ENCODE assay signal across 21 cellular contexts in the genomic region with DNA sequence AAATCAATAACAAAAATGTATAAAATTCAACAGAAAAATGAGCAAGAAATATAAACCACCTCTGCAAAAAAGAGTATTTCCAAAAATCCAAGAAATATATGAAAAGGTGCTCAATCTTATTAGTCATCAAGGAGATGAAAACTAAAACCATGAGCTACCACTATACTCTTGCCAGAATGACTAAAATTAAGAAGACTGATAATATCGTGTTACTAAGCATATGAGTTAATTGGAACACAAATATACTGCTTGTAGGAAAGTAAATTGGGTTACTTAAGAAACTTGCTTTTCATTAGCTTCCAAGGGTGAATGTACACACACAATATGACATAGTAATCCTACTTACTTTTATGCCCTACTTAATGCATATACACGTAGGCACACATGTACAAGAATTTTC. TPM values are rescaled to one million over a fixed set of nuclear protein-coding genes. Genes with fewer than 3 reads are reported as not detected.
DNase-seq lines count a peak whose midpoint lies in the region; ATAC-seq and TF ChIP-seq lines count a peak whose summit lies in the region.
"Had no signal": no experiment of that assay in that cellular context is flagged by ENCODE, and none has a peak within 500 bp of the region (broad histone marks: within the 10 kb centered on the region; RNA-seq: fewer than 3 reads in every experiment).

No MANE protein-coding gene starts in this region.

- H3K9ac ChIP-seq in HCT116 (ENCODE audit: low read length), result no peak overlapping the region

- H3K27me3 ChIP-seq in HCT116 (ENCODE audit: insufficient read depth, low read length), result no peaks in the 10 kb centered on the region
- H3K27me3 ChIP-seq: MG63 had no signal

- TF ChIP-seq CTCF in HCT116 (IDR thresholded peaks at IDR 0.05 in 2 of 3, conservative IDR thresholded peaks at IDR 0.05 in 1 of 3; ENCODE audit: borderline replicate concordance in 1 of 3, insufficient read depth in 1 of 3, low read depth in 2 of 3, low read length in 2 of 3), result no peak

- H3K27ac ChIP-seq in HCT116 (ENCODE audit: low read depth, low read length), result no peak overlapping the region
- H3K27ac ChIP-seq: A549, prostate gland had no signal

- H3K27ac Mint-ChIP-seq in activated CD4-positive, alpha-beta T cell treated with anti-CD3 and anti-CD28 coated beads for 36 hours, result peak overlapping the region; percentile 90
- peak overlapping the region; percentile 94 for H3K27ac Mint-ChIP-seq in activated T-helper 17 cell treated with anti-CD3 and anti-CD28 coated beads, Interleukin-2, amount 50 U/mL, for 72 hours
- H3K27ac Mint-ChIP-seq in natural killer cell treated with Interleukin-12 subunit alpha and Interleukin-12 subunit beta and Interleukin-15 and Interleukin-18, amount 100 ng/mL, for 72 hours, result peak overlapping the region in 1 of 2 donors; percentile 86

- no peaks in the 10 kb centered on the region for H3K9me2 ChIP-seq in HCT116 (ENCODE audit: insufficient read depth)

- TF ChIP-seq POLR2A in HCT116 (IDR thresholded peaks at IDR 0.05; ENCODE audit: borderline replicate concordance, extremely low read depth, insufficient read depth, insufficient read length), result no peak

- ATAC-seq in activated CD4-positive, alpha-beta T cell treated with anti-CD3 and anti-CD28 coated beads for 36 hours, result peak; percentile 60
- ATAC-seq in HCT116, result no peak
- peak; percentile 76 for ATAC-seq in activated T-helper 17 cell treated with anti-CD3 and anti-CD28 coated beads, Interleukin-2, amount 50 U/mL, for 72 hours (replicated peaks)
- peak in 1 of 2 donors; percentile 73 for ATAC-seq in natural killer cell treated with Interleukin-12 subunit alpha and Interleukin-12 subunit beta and Interleukin-15 and Interleukin-18, amount 100 ng/mL, for 72 hours
- no peak for ATAC-seq in HG03571 (IDR thresholded peaks at IDR 0.05; ENCODE audit: unreplicated experiment)
- no peak for ATAC-seq in GM21381 (IDR thresholded peaks at IDR 0.05; ENCODE audit: unreplicated experiment)
- ATAC-seq: A549, GM12878, left lobe of liver had no signal

- no peaks in the 10 kb centered on the region for H3K79me2 ChIP-seq in HCT116 (ENCODE audit: insufficient read depth, low read length)

- intact Hi-C loops in activated CD4-positive, alpha-beta T cell treated with anti-CD3 and anti-CD28 coated beads for 36 hours (cut with DNase I, micrococcal nuclease), result loop anchor here (1.0 to 5.0 kb wide), 6 partner anchors 11 to 625 kb away; a partner anchor contains a TSS
- intact Hi-C loops in HCT116 (cut with micrococcal nuclease), result no loop called here

- H4K20me1 ChIP-seq in HCT116 (ENCODE audit: insufficient read depth), result no peaks in the 10 kb centered on the region

- H3K9me3 Mint-ChIP-seq in activated CD4-positive, alpha-beta T cell treated with anti-CD3 and anti-CD28 coated beads for 36 hours (ENCODE audit: low read depth), result peaks cover 3% of the 10 kb centered on the region
- H3K9me3 Mint-ChIP-seq in activated T-helper 17 cell treated with anti-CD3 and anti-CD28 coated beads, Interleukin-2, amount 50 U/mL, for 72 hours, result no peaks in the 10 kb centered on the region
- H3K9me3 Mint-ChIP-seq in natural killer cell treated with Interleukin-12 subunit alpha and Interleukin-12 subunit beta and Interleukin-15 and Interleukin-18, amount 100 ng/mL, for 72 hours, result no peaks in the 10 kb centered on the region
- H3K9me3 Mint-ChIP-seq: neural crest cell had no signal

- peaks cover 49% of the 10 kb centered on the region for H3K4me1 Mint-ChIP-seq in activated CD4-positive, alpha-beta T cell treated with anti-CD3 and anti-CD28 coated beads for 36 hours
- H3K4me1 Mint-ChIP-seq in activated T-helper 17 cell treated with anti-CD3 and anti-CD28 coated beads, Interleukin-2, amount 50 U/mL, for 72 hours, result peaks cover 15% of the 10 kb centered on the region
- H3K4me1 Mint-ChIP-seq in natural killer cell treated with Interleukin-12 subunit alpha and Interleukin-12 subunit beta and Interleukin-15 and Interleukin-18, amount 100 ng/mL, for 72 hours (ENCODE audit: low read depth in 2 of 2), result peaks cover 13 to 26% of the 10 kb centered on the region in 2 donors

- peak overlapping the region; percentile 91 for H3K4me3 Mint-ChIP-seq in activated CD4-positive, alpha-beta T cell treated with anti-CD3 and anti-CD28 coated beads for 36 hours
- H3K4me3 Mint-ChIP-seq in activated T-helper 17 cell treated with anti-CD3 and anti-CD28 coated beads, Interleukin-2, amount 50 U/mL, for 72 hours, result peak overlapping the region; percentile 96
- H3K4me3 Mint-ChIP-seq in natural killer cell treated with Interleukin-12 subunit alpha and Interleukin-12 subunit beta and Interleukin-15 and Interleukin-18, amount 100 ng/mL, for 72 hours, result peak overlapping the region; percentile 73
- H3K4me3 Mint-ChIP-seq: neural crest cell had no signal

- CTCF ChIA-PET in activated CD4-positive, alpha-beta T cell treated with anti-CD3 and anti-CD28 coated beads for 36 hours (lab: Charles Lee), result interaction anchor here (1.1 kb wide), 1 partner anchor 160 kb away, joined by 5 read pairs; no protein-coding TSS in a partner anchor
- CTCF ChIA-PET in HCT116 (lab: Charles Lee), result no interaction called here

- H3K4me2 ChIP-seq in HCT116 (ENCODE audit: low read length), result no peak overlapping the region
- H3K4me2 ChIP-seq: A549 had no signal

- no peaks in the 10 kb centered on the region for H3K4me1 ChIP-seq in HCT116 (ENCODE audit: control insufficient read depth in 1 of 2, insufficient read depth in 2 of 2, low read length in 2 of 2)
- H3K4me1 ChIP-seq: A549, prostate gland had no signal

- no peak overlapping the region for H3K4me3 ChIP-seq in HCT116 (replicated peaks in 1 of 2; ENCODE audit: low read depth in 1 of 2, low read length in 2 of 2)
- H3K4me3 ChIP-seq: A549, GM12878, MG63, prostate gland, skin epidermis had no signal

- no TSS peak for BruUV-seq in HCT116 (replicated peaks; lab: Mats Ljungman, UMichigan)

- peak overlapping the region; percentile 36 for H2AFZ ChIP-seq in HCT116 (ENCODE audit: low read depth, low read length, poor library complexity, severe bottlenecking)

- peaks cover 10% of the 10 kb centered on the region for H3K36me3 Mint-ChIP-seq in activated CD4-positive, alpha-beta T cell treated with anti-CD3 and anti-CD28 coated beads for 36 hours (ENCODE audit: low read depth)
- H3K36me3 Mint-ChIP-seq in activated T-helper 17 cell treated with anti-CD3 and anti-CD28 coated beads, Interleukin-2, amount 50 U/mL, for 72 hours (ENCODE audit: low read depth), result peaks cover 52% of the 10 kb centered on the region
- no peaks in the 10 kb centered on the region for H3K36me3 Mint-ChIP-seq in natural killer cell treated with Interleukin-12 subunit alpha and Interleukin-12 subunit beta and Interleukin-15 and Interleukin-18, amount 100 ng/mL, for 72 hours

- RAD21 ChIA-PET in HCT116 (lab: Charles Lee; ENCODE audit: low non-redundant PET in 1 of 2, low total read pairs in 2 of 2, uncharacterized antibody in 2 of 2, unreplicated experiment in 2 of 2), result no interaction called here

- H3K9me3 ChIP-seq in HCT116 (ENCODE audit: control insufficient read depth in 1 of 2, insufficient read depth in 1 of 2, low read depth in 1 of 2, low read length in 2 of 2), result no peaks in the 10 kb centered on the region
- H3K9me3 ChIP-seq: A549, MG63, prostate gland had no signal

- DNase-seq in activated CD4-positive, alpha-beta T cell treated with anti-CD3 and anti-CD28 coated beads for 36 hours, result no peak
- DNase-seq in activated CD4-positive, alpha-beta T cell treated with anti-CD3 and anti-CD28 coated beads, Interleukin-2, amount 50 U/mL, for 1 hour, result no peak
- no peak for DNase-seq in HCT116 (ENCODE audit: low read depth, low spot score)
- DNase-seq in natural killer cell treated with Interleukin-12 subunit alpha and Interleukin-12 subunit beta and Interleukin-15 and Interleukin-18, amount 100 ng/mL, for 72 hours (ENCODE audit: low spot score), result no peak
- no peak for DNase-seq in midbrain (lab: John Stamatoyannopoulos, UW)
- DNase-seq: activated CD4-positive, CD25-positive, alpha-beta regulatory T cell; C1 segment of cervical spinal cord; DMS153; GF-D8; MG63; NCI-H1436; stimulated activated CD4-positive, alpha-beta T cell treated with anti-CD3 and anti-CD28 coated beads, Interleukin-2, amount 100 ng/mL, for 48 hours had no signal

- POLR2A ChIA-PET in activated CD4-positive, alpha-beta T cell treated with anti-CD3 and anti-CD28 coated beads for 36 hours (lab: Charles Lee), result no interaction called here
- POLR2A ChIA-PET in HCT116 (lab: Charles Lee), result no interaction called here

- H3K36me3 ChIP-seq in HCT116 (ENCODE audit: control insufficient read depth in 1 of 2, insufficient read depth in 2 of 2, low read length in 2 of 2), result no peaks in the 10 kb centered on the region
- H3K36me3 ChIP-seq: MG63, prostate gland had no signal

- H3K27me3 Mint-ChIP-seq in activated CD4-positive, alpha-beta T cell treated with anti-CD3 and anti-CD28 coated beads for 36 hours, result no peaks in the 10 kb centered on the region
- H3K27me3 Mint-ChIP-seq in activated T-helper 17 cell treated with anti-CD3 and anti-CD28 coated beads, Interleukin-2, amount 50 U/mL, for 72 hours, result no peaks in the 10 kb centered on the region
- no peaks in the 10 kb centered on the region for H3K27me3 Mint-ChIP-seq in natural killer cell treated with Interleukin-12 subunit alpha and Interleukin-12 subunit beta and Interleukin-15 and Interleukin-18, amount 100 ng/mL, for 72 hours

- no peak for TF ChIP-seq RAD21 in HCT116 (IDR thresholded peaks at IDR 0.05; ENCODE audit: low read depth)

TF ChIP-seq in HCT116, 20 proteins besides CTCF, POLR2A, EP300 and RAD21 (continues in another document):
- no peak for TF ChIP-seq JUND (IDR thresholded peaks at IDR 0.05)
- TF ChIP-seq, protein P1, sequence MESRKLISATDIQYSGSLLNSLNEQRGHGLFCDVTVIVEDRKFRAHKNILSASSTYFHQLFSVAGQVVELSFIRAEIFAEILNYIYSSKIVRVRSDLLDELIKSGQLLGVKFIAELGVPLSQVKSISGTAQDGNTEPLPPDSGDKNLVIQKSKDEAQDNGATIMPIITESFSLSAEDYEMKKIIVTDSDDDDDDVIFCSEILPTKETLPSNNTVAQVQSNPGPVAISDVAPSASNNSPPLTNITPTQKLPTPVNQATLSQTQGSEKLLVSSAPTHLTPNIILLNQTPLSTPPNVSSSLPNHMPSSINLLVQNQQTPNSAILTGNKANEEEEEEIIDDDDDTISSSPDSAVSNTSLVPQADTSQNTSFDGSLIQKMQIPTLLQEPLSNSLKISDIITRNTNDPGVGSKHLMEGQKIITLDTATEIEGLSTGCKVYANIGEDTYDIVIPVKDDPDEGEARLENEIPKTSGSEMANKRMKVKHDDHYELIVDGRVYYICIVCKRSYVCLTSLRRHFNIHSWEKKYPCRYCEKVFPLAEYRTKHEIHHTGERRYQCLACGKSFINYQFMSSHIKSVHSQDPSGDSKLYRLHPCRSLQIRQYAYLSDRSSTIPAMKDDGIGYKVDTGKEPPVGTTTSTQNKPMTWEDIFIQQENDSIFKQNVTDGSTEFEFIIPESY (IDR thresholded peaks at IDR 0.05; ENCODE audit: extremely low read depth, insufficient replicate concordance, low read length), result no peak

RNA-seq across cellular contexts. Expression of a gene that starts 3.4 kb away (rescaled TPM):
- total RNA-seq in activated CD4-positive, alpha-beta T cell treated with anti-CD3 and anti-CD28 coated beads for 36 hours, result 10 to 100 TPM; 22.9 to 24.5 TPM
- 0.20 TPM for total RNA-seq in HCT116 (2021; ENCODE audit: unreplicated experiment)
- polyA plus RNA-seq in HCT116 (2012), result not detected in 2 replicates
- total RNA-seq in activated T-helper 17 cell treated with anti-CD3 and anti-CD28 coated beads, Interleukin-2, amount 50 U/mL, for 72 hours, result 10 to 100 TPM; 64.9 to 72.9 TPM
- 10 to 100 TPM in 1 of 2 donors, 1 to 10 TPM in 1; 3.8 to 44.2 TPM for total RNA-seq in natural killer cell treated with Interleukin-12 subunit alpha and Interleukin-12 subunit beta and Interleukin-15 and Interleukin-18, amount 100 ng/mL, for 72 hours
- total RNA-seq: neural crest cell had no signal
- polyA plus RNA-seq: A549 had no signal

Comparison
In these comparisons a context has a peak if more than half of its experiments do, and no peak if none do; other contexts are left out.
1. ATAC-seq: peak in activated CD4-positive, alpha-beta T cell treated with anti-CD3 and anti-CD28 coated beads for 36 hours (single experiment) and activated T-helper 17 cell treated with anti-CD3 and anti-CD28 coated beads, Interleukin-2, amount 50 U/mL, for 72 hours (single experiment); none in HCT116 (single experiment), HG03571 (single experiment) and GM21381 (single experiment).
2. Peak in every context shown above with its lines, with median percentiles within 50 percentile points of each other: H3K4me3 Mint-ChIP-seq.